ENCODE assay signal across 8 cellular contexts in genomic region chr12:69070319-69071090, GRCh38.
DNase-seq lines count a peak whose midpoint lies in the region; ATAC-seq, FAIRE-seq and TF ChIP-seq lines count a peak whose summit lies in the region.

No MANE protein-coding gene starts in this region.

- no peak for TF ChIP-seq POLR2A in GM12892 (IDR thresholded peaks at IDR 0.05; ENCODE audit: low read depth, low read length)

- no peak overlapping the region for H3K4me3 ChIP-seq in left lung

- H3K4me1 ChIP-seq in left lung = peaks cover 6 to 7% of the 10 kb centered on the region in 2 donors

- DNase-seq in GM12892 (ENCODE audit: insufficient read length) (peak; percentile 20), NCI-H2196 (lab: John Stamatoyannopoulos, UW; ENCODE audit: unreplicated experiment) (peak; percentile 63), cerebellum (ENCODE audit: low spot score) (peak; percentile 12), left lung (peak in 1 of 2 donors; percentile 62)
- DNase-seq in activated CD4-positive, CD25-positive, alpha-beta regulatory T cell treated with anti-CD3 and anti-CD28 coated beads, Interleukin-2, amount 50 U/mL, for 16 hours (ENCODE audit: low read depth, low spot score) = peak; percentile 31
- peak; percentile 33 to 61 (median 56) for DNase-seq in stimulated activated CD4-positive, alpha-beta T cell treated with anti-CD3 and anti-CD28 coated beads, TNF-alpha, amount 100 ng/mL, for 24 hours (ENCODE audit: low read depth in 3 of 3)

- no peaks in the 10 kb centered on the region for H3K36me3 ChIP-seq in left lung

- TF ChIP-seq CTCF in 22Rv1 (IDR thresholded peaks at IDR 0.05) (peak; percentile 99), left lung (IDR thresholded peaks at IDR 0.05) (peak; percentile 74 to 88)

- no peak overlapping the region for H3K27ac ChIP-seq in 22Rv1
- H3K27ac ChIP-seq in left lung = no peak overlapping the region

- ATAC-seq in HG03025 (IDR thresholded peaks at IDR 0.05; ENCODE audit: low FRiP score, unreplicated experiment) = peak; percentile 93
- ATAC-seq in left lung = peak; percentile 72

- FAIRE-seq in GM12892 (lab: Jason Lieb, UNC) = peak; percentile 21

- no peaks in the 10 kb centered on the region for H3K27me3 ChIP-seq in left lung

- intact Hi-C loops in left lung (cut with DNase I) = no loop called here

- no peaks in the 10 kb centered on the region for H3K9me3 ChIP-seq in left lung
